8 cellular contexts compared by ENCODE assay signal in genomic region chr4:15649914-15650545, GRCh38. TPM values are rescaled to one million over a fixed set of nuclear protein-coding genes. Genes with fewer than 3 reads are reported as not detected.
DNase-seq lines count a peak whose midpoint lies in the region; ATAC-seq and TF ChIP-seq lines count a peak whose summit lies in the region.

No MANE protein-coding gene starts in this region.

- ATAC-seq in CD8-positive, alpha-beta T cell, result peak; percentile 82
- ATAC-seq in GM19455 (IDR thresholded peaks at IDR 0.05; ENCODE audit: unreplicated experiment) (peak; percentile 31), omental fat pad (ENCODE audit: low FRiP score) (peak; percentile 38)

- peak; percentile 16 to 72 (median 62) for DNase-seq in CD8-positive, alpha-beta T cell
- peak in 69 of 76 experiments; percentile 1 to 79 (median 39) for DNase-seq in HUDEP-2 (lab: John Stamatoyannopoulos, UW; ENCODE audit: unreplicated experiment in 76 of 76)
- DNase-seq in NT2/D1 (ENCODE audit: low read depth, low spot score), result peak; percentile 43
- DNase-seq in activated T-cell treated with anti-CD3 and anti-CD28 coated beads, Interleukin-2, amount 50 U/mL, for 1 hour, result peak; percentile 29
- DNase-seq in fibroblast of peridontal ligament (ENCODE audit: extremely low read depth), result peak; percentile 55
- no peak for DNase-seq in omental fat pad (ENCODE audit: low spot score)
- peak in 1 of 2 donors; percentile 27 for DNase-seq in uterus

- no peaks in the 10 kb centered on the region for H3K36me3 ChIP-seq in CD8-positive, alpha-beta T cell (ENCODE audit: insufficient read depth, low read length)
- peaks cover 7% of the 10 kb centered on the region for H3K36me3 ChIP-seq in NT2/D1 (ENCODE audit: insufficient read depth, insufficient read length, low read length)
- H3K36me3 ChIP-seq in uterus, result no peaks in the 10 kb centered on the region

- CTCF ChIA-PET in CD8-positive, alpha-beta T cell (lab: Charles Lee), result interaction anchor here (0.6 to 1.8 kb wide), 9 partner anchors 39 to 635 kb away, joined by 3 to 7 read pairs (median 4); no protein-coding TSS in a partner anchor

- peaks cover 62% of the 10 kb centered on the region for H3K4me1 ChIP-seq in CD8-positive, alpha-beta T cell (ENCODE audit: insufficient read depth, low read length)
- H3K4me1 ChIP-seq in NT2/D1 (ENCODE audit: insufficient read depth, insufficient read length) (no peaks in the 10 kb centered on the region), uterus (peaks cover 0 to 5% of the 10 kb centered on the region in 2 donors)

- H3K9me3 ChIP-seq in CD8-positive, alpha-beta T cell (ENCODE audit: low read length), result no peaks in the 10 kb centered on the region
- H3K9me3 ChIP-seq in NT2/D1 (ENCODE audit: insufficient read depth, low read length) (no peaks in the 10 kb centered on the region), uterus (no peaks in the 10 kb centered on the region)

- peak; percentile 70 for TF ChIP-seq CTCF in CD8-positive, alpha-beta T cell (IDR thresholded peaks at IDR 0.05)
- TF ChIP-seq CTCF in omental fat pad (IDR thresholded peaks at IDR 0.05), result peak in 1 of 3 donors; percentile 45
- TF ChIP-seq CTCF in uterus (IDR thresholded peaks at IDR 0.05), result peak; percentile 40 to 54 (median 54)

- peaks cover 6% of the 10 kb centered on the region for H3K36me3 Mint-ChIP-seq in CD8-positive, alpha-beta T cell

- no peaks in the 10 kb centered on the region for H3K9me3 Mint-ChIP-seq in CD8-positive, alpha-beta T cell

- peak overlapping the region; percentile 56 for H3K27ac Mint-ChIP-seq in CD8-positive, alpha-beta T cell

- POLR2A ChIA-PET in CD8-positive, alpha-beta T cell (lab: Charles Lee), result interaction anchor here (0.7 kb wide), 2 partner anchors 313 to 949 kb away, joined by 3 to 4 read pairs; no protein-coding TSS in a partner anchor

- H3K27me3 Mint-ChIP-seq in CD8-positive, alpha-beta T cell (ENCODE audit: low read depth), result no peaks in the 10 kb centered on the region

- H3K27ac ChIP-seq in CD8-positive, alpha-beta T cell (ENCODE audit: low read depth, low read length), result no peak overlapping the region
- H3K27ac ChIP-seq in uterus, result peak overlapping the region; percentile 31 to 100

- peak overlapping the region; percentile 48 for H3K4me3 Mint-ChIP-seq in CD8-positive, alpha-beta T cell

- peaks cover 76% of the 10 kb centered on the region for H3K4me1 Mint-ChIP-seq in CD8-positive, alpha-beta T cell (ENCODE audit: low read depth)

- intact Hi-C loops in CD8-positive, alpha-beta T cell (cut with DNase I, micrococcal nuclease), result loop anchor here (1.0 to 10.0 kb wide), 10 partner anchors 105 to 1995 kb away; partner anchors contain the start of genes LAP3 (in 1 of the 2) and MED28 (in 1 of the 2)
- intact Hi-C loops in uterus (cut with DNase I; ENCODE audit: low total_unique reads), result no loop called here

- no peak for TF ChIP-seq POLR2A in uterus (IDR thresholded peaks at IDR 0.05)

- H3K27me3 ChIP-seq in CD8-positive, alpha-beta T cell (ENCODE audit: insufficient read depth, low read length), result no peaks in the 10 kb centered on the region
- H3K27me3 ChIP-seq in NT2/D1 (ENCODE audit: insufficient read depth, insufficient read length) (no peaks in the 10 kb centered on the region), uterus (no peaks in the 10 kb centered on the region)

- no peak overlapping the region for H3K9ac ChIP-seq in NT2/D1 (ENCODE audit: insufficient read length, low read depth)

- H3K4me3 ChIP-seq in CD8-positive, alpha-beta T cell (ENCODE audit: low read depth, low read length), result no peak overlapping the region
- no peak overlapping the region for H3K4me3 ChIP-seq in NT2/D1 (ENCODE audit: insufficient read length, low read depth)
- no peak overlapping the region for H3K4me3 ChIP-seq in uterus

RNA-seq across cellular contexts. Expression of gene FBXL5, which starts 5.1 kb away (rescaled TPM):
- 10 to 100 TPM; 60.4 to 61.7 TPM for total RNA-seq in CD8-positive, alpha-beta T cell
- 100 to 1,000 TPM; 130 to 213 (median 188) TPM for total RNA-seq in omental fat pad
- 100 to 1,000 TPM in 3 of 4 donors, 10 to 100 TPM in 1; 69.7 to 261 (median 136) TPM for total RNA-seq in uterus

RNA-seq across cellular contexts. Expression of gene FAM200B, which starts 31.6 kb away (rescaled TPM):
- total RNA-seq in CD8-positive, alpha-beta T cell, result 10 to 100 TPM; 14.8 to 17.1 TPM
- total RNA-seq in omental fat pad (10 to 100 TPM; 27.5 to 56.6 (median 38.3) TPM), uterus (100 to 1,000 TPM in 1 of 4 donors, 10 to 100 TPM in 3; 41.7 to 104 (median 54.8) TPM)

RNA-seq across cellular contexts. Expression of gene BST1, which starts 52.8 kb away (rescaled TPM):
- total RNA-seq in CD8-positive, alpha-beta T cell, result under 1 TPM; 0.43 to 0.47 TPM
- total RNA-seq in omental fat pad, result 10 to 100 TPM; 22.5 to 34.4 (median 24.5) TPM
- total RNA-seq in uterus, result 10 to 100 TPM in 1 of 4 donors, 1 to 10 TPM in 2, not detected in 1; 1.5 to 11.4 (median 7.7) TPM

Comparison
In these comparisons a context has a peak if more than half of its experiments do, and no peak if none do; other contexts are left out.
1. ATAC-seq: peak in every context shown above with its lines; median percentile 82 in CD8-positive, alpha-beta T cell; 38 in omental fat pad; 31 in GM19455.